Comparison of ENCODE assay signal across 1 cellular context in genomic region chr6:43953794-43954310, GRCh38.
TF ChIP-seq lines count a peak whose summit lies in the region.

No MANE protein-coding gene starts in this region.

TF ChIP-seq in HepG2, 621 proteins besides CTCF, POLR2A, EP300 and RAD21 (continued from another document and continues in another):
- no peak for TF ChIP-seq BCLAF1 (IDR thresholded peaks at IDR 0.05)
- TF ChIP-seq MTF2 (CRISPR knock-in tag; IDR thresholded peaks at IDR 0.05; ENCODE audit: borderline replicate concordance) = no peak
- TF ChIP-seq RORA (CRISPR knock-in tag; IDR thresholded peaks at IDR 0.05) = no peak
- TF ChIP-seq TCF7 (IDR thresholded peaks at IDR 0.05; ENCODE audit: low read depth) = no peak
- TF ChIP-seq ZNF7 (CRISPR knock-in tag; IDR thresholded peaks at IDR 0.05) = no peak
- TF ChIP-seq, protein P1, sequence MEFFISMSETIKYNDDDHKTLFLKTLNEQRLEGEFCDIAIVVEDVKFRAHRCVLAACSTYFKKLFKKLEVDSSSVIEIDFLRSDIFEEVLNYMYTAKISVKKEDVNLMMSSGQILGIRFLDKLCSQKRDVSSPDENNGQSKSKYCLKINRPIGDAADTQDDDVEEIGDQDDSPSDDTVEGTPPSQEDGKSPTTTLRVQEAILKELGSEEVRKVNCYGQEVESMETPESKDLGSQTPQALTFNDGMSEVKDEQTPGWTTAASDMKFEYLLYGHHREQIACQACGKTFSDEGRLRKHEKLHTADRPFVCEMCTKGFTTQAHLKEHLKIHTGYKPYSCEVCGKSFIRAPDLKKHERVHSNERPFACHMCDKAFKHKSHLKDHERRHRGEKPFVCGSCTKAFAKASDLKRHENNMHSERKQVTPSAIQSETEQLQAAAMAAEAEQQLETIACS (CRISPR knock-in tag; IDR thresholded peaks at IDR 0.05) = no peak
- TF ChIP-seq NBN (conservative IDR thresholded peaks at IDR 0.05) = no peak
- TF ChIP-seq ZNF441 (CRISPR knock-in tag; IDR thresholded peaks at IDR 0.05; ENCODE audit: borderline replicate concordance) = 0 out of 2 replicates have a peak, but pooled peaks have one; percentile 61
- peak; percentile 54; the same call in 1 of the 2 replicates for TF ChIP-seq PRDM10 (CRISPR knock-in tag; IDR thresholded peaks at IDR 0.05; ENCODE audit: low read depth)
- TF ChIP-seq NCOR1 (IDR thresholded peaks at IDR 0.05; ENCODE audit: borderline replicate concordance, low read length) = no peak
- TF ChIP-seq, protein P2, sequence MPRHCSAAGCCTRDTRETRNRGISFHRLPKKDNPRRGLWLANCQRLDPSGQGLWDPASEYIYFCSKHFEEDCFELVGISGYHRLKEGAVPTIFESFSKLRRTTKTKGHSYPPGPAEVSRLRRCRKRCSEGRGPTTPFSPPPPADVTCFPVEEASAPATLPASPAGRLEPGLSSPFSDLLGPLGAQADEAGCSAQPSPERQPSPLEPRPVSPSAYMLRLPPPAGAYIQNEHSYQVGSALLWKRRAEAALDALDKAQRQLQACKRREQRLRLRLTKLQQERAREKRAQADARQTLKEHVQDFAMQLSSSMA (CRISPR knock-in tag; IDR thresholded peaks at IDR 0.05) = no peak
- no peak for TF ChIP-seq NR1H2 (CRISPR knock-in tag; IDR thresholded peaks at IDR 0.05; ENCODE audit: borderline replicate concordance, low read depth)
- TF ChIP-seq ZNF652 (CRISPR knock-in tag; IDR thresholded peaks at IDR 0.05; ENCODE audit: borderline replicate concordance, low read depth) = no peak
- peak; percentile 44; the same call in 1 of the 2 replicates for TF ChIP-seq TFDP1 (CRISPR knock-in tag; IDR thresholded peaks at IDR 0.05; ENCODE audit: borderline replicate concordance)
- no peak; the same call in 1 of the 2 replicates for TF ChIP-seq ARHGAP35 (CRISPR knock-in tag; IDR thresholded peaks at IDR 0.05; ENCODE audit: borderline replicate concordance)
- 0 out of 2 replicates have a peak, but pooled peaks have one; percentile 69 for TF ChIP-seq ZNF569 (CRISPR knock-in tag; IDR thresholded peaks at IDR 0.05; ENCODE audit: borderline replicate concordance)
- TF ChIP-seq NFYB (CRISPR knock-in tag; IDR thresholded peaks at IDR 0.05) = 0 out of 2 replicates have a peak, but pooled peaks have one; percentile 31
- no peak for TF ChIP-seq MTF1 (CRISPR knock-in tag; IDR thresholded peaks at IDR 0.05)
- peak; percentile 84 for TF ChIP-seq ZNF687 (CRISPR knock-in tag; IDR thresholded peaks at IDR 0.05)
- no peak for TF ChIP-seq HDAC1 (CRISPR knock-in tag; IDR thresholded peaks at IDR 0.05)
- no peak; the same call in 1 of the 2 replicates for TF ChIP-seq MYNN (CRISPR knock-in tag; IDR thresholded peaks at IDR 0.05; ENCODE audit: low read depth)
- TF ChIP-seq ZNF556 (CRISPR knock-in tag; IDR thresholded peaks at IDR 0.05; ENCODE audit: borderline replicate concordance) = no peak; the same call in 1 of the 2 replicates
- 0 out of 2 replicates have a peak, but pooled peaks have one; percentile 33 for TF ChIP-seq HMGXB3 (CRISPR knock-in tag; IDR thresholded peaks at IDR 0.05; ENCODE audit: borderline replicate concordance)
- peak; percentile 88 for TF ChIP-seq MLX (CRISPR knock-in tag; IDR thresholded peaks at IDR 0.05)
- TF ChIP-seq HDAC6 (IDR thresholded peaks at IDR 0.05; ENCODE audit: low read depth, low read length) = no peak
- TF ChIP-seq ZC3H4 (CRISPR knock-in tag; IDR thresholded peaks at IDR 0.05; ENCODE audit: borderline replicate concordance) = no peak
- TF ChIP-seq NKX3-1 (CRISPR knock-in tag; IDR thresholded peaks at IDR 0.05) = no peak
- no peak for TF ChIP-seq U2AF1 (optimal IDR thresholded peaks at IDR 0.05; ENCODE audit: low read depth, low read length)
- TF ChIP-seq FOXP1 (IDR thresholded peaks at IDR 0.05) = no peak
- TF ChIP-seq FOXP1 (CRISPR knock-in tag; IDR thresholded peaks at IDR 0.05) = 0 out of 2 replicates have a peak, but pooled peaks have one; percentile 51
- peak; percentile 78 for TF ChIP-seq SOX5 (CRISPR knock-in tag; IDR thresholded peaks at IDR 0.05; ENCODE audit: borderline replicate concordance)
- TF ChIP-seq BORCS8-MEF2B (CRISPR knock-in tag; IDR thresholded peaks at IDR 0.05) = peak; percentile 75
- TF ChIP-seq DMTF1 (CRISPR knock-in tag; IDR thresholded peaks at IDR 0.05) = no peak
